23 cellular contexts compared by ENCODE assay signal in genomic region chr14:37848985-37849605, GRCh38.
"Had no signal": no experiment of that assay in that cellular context is flagged by ENCODE, and none has a peak within 500 bp of the region (broad histone marks: within the 10 kb centered on the region; RNA-seq: fewer than 3 reads in every experiment).

No MANE protein-coding gene starts in this region.

- H3K27me3 ChIP-seq: esophagus muscularis mucosa, gastroesophageal sphincter, left lung had no signal

- ATAC-seq: foreskin keratinocyte, gastroesophageal sphincter, heart right ventricle, left cardiac atrium, left lung, left ventricle myocardium superior, lower lobe of right lung had no signal

- H3K4me1 ChIP-seq: esophagus muscularis mucosa, foreskin keratinocyte, gastroesophageal sphincter, heart right ventricle, left lung, lower lobe of right lung had no signal

- DNase-seq: dermis blood vessel endothelial cell; dorsolateral prefrontal cortex; effector CD4-positive, alpha-beta T cell; effector memory CD4-positive, alpha-beta T cell; foreskin keratinocyte; glutamatergic neuron; head of caudate nucleus; heart right ventricle; hippocampal formation; left cardiac atrium; left lung; left ventricle myocardium superior; lower lobe of right lung; mesendoderm; midbrain had no signal

- H3K9me3 ChIP-seq: esophagus muscularis mucosa, gastroesophageal sphincter, heart right ventricle, left lung, lower lobe of right lung had no signal

- H3K36me3 ChIP-seq: esophagus muscularis mucosa, gastroesophageal sphincter, heart right ventricle, left lung, lower lobe of right lung had no signal

- H3K27ac ChIP-seq: coronary artery, dorsolateral prefrontal cortex, esophagus muscularis mucosa, foreskin keratinocyte, gastroesophageal sphincter, heart right ventricle, left lung, lower lobe of right lung had no signal

- FAIRE-seq: colon, endothelial cell of umbilical vein, frontal cortex, islet of Langerhans, keratinocyte had no signal

- H3K4me3 ChIP-seq: coronary artery, dorsolateral prefrontal cortex, esophagus muscularis mucosa, gastroesophageal sphincter, heart right ventricle, left lung, lower lobe of right lung had no signal
